Comparison of ENCODE assay signal across 9 cellular contexts in genomic region chr5:69415584-69415958, GRCh38. TPM values are rescaled to one million over a fixed set of nuclear protein-coding genes. Genes with fewer than 3 reads are reported as not detected.
DNase-seq lines count a peak whose midpoint lies in the region; ATAC-seq, FAIRE-seq and TF ChIP-seq lines count a peak whose summit lies in the region.
"Had no signal": no experiment of that assay in that cellular context is flagged by ENCODE, and none has a peak within 500 bp of the region (broad histone marks: within the 10 kb centered on the region; RNA-seq: fewer than 3 reads in every experiment).

No MANE protein-coding gene starts in this region.

- H3K4me3 Mint-ChIP-seq in activated CD4-positive, alpha-beta memory T cell treated with anti-CD3 and anti-CD28 coated beads for 36 hours, result peak overlapping the region; percentile 54
- peak overlapping the region; percentile 31 for H3K4me3 Mint-ChIP-seq in stimulated activated effector memory CD8-positive, alpha-beta T cell treated with anti-CD3 and anti-CD28 coated beads, Interleukin-12 subunit alpha, Interleukin-12 subunit beta, amount 100 ng/mL, for 72 hours

- no peak for FAIRE-seq in GM12892 (lab: Jason Lieb, UNC)

- peaks cover 2% of the 10 kb centered on the region for H3K4me1 Mint-ChIP-seq in activated CD4-positive, alpha-beta memory T cell treated with anti-CD3 and anti-CD28 coated beads for 36 hours (ENCODE audit: low read depth)
- no peaks in the 10 kb centered on the region for H3K4me1 Mint-ChIP-seq in stimulated activated effector memory CD8-positive, alpha-beta T cell treated with anti-CD3 and anti-CD28 coated beads, Interleukin-12 subunit alpha, Interleukin-12 subunit beta, amount 100 ng/mL, for 72 hours

- POLR2A ChIA-PET in activated CD4-positive, alpha-beta memory T cell treated with anti-CD3 and anti-CD28 coated beads for 36 hours (lab: Charles Lee), result no interaction called here

- peaks cover 9% of the 10 kb centered on the region for H3K36me3 ChIP-seq in iPS-15b (ENCODE audit: control insufficient read depth, insufficient read depth, low read length)

- peak overlapping the region; percentile 84 for H3K9ac ChIP-seq in iPS-15b (ENCODE audit: low read depth, low read length)
- H3K9ac ChIP-seq: BLaER1 treated with 17β-estradiol and CSF1 and Interleukin-3, amounts not matched to agents 10 nM and 100 nM had no signal

- H3K9me3 ChIP-seq in iPS-15b (ENCODE audit: control insufficient read depth, insufficient read depth, low read length), result no peaks in the 10 kb centered on the region

- H3K4me1 ChIP-seq in iPS-15b (ENCODE audit: control insufficient read depth, insufficient read depth, low read length), result peaks cover 4% of the 10 kb centered on the region
- H3K4me1 ChIP-seq: BLaER1 treated with 17β-estradiol and CSF1 and Interleukin-3, amounts not matched to agents 10 nM and 100 nM had no signal

- no peak overlapping the region for H3K27ac ChIP-seq in caudate nucleus (ENCODE audit: low read depth, low read length)
- H3K27ac ChIP-seq: BLaER1 treated with 17β-estradiol and CSF1 and Interleukin-3, amounts not matched to agents 10 nM and 100 nM had no signal

- no peaks in the 10 kb centered on the region for H3K27me3 Mint-ChIP-seq in activated CD4-positive, alpha-beta memory T cell treated with anti-CD3 and anti-CD28 coated beads for 36 hours

- H3K4me3 ChIP-seq in iPS-15b (ENCODE audit: low read depth, low read length), result peak overlapping the region; percentile 70
- H3K4me3 ChIP-seq: BLaER1 treated with 17β-estradiol and CSF1 and Interleukin-3, amounts not matched to agents 10 nM and 100 nM had no signal

- CTCF ChIA-PET in activated CD4-positive, alpha-beta memory T cell treated with anti-CD3 and anti-CD28 coated beads for 36 hours (lab: Charles Lee), result no interaction called here

- ATAC-seq in stimulated activated effector memory CD8-positive, alpha-beta T cell treated with anti-CD3 and anti-CD28 coated beads, Interleukin-12 subunit alpha, Interleukin-12 subunit beta, amount 100 ng/mL, for 72 hours, result no peak

- no peak overlapping the region for H3K27ac Mint-ChIP-seq in activated CD4-positive, alpha-beta memory T cell treated with anti-CD3 and anti-CD28 coated beads for 36 hours
- H3K27ac Mint-ChIP-seq in stimulated activated effector memory CD8-positive, alpha-beta T cell treated with anti-CD3 and anti-CD28 coated beads, Interleukin-12 subunit alpha, Interleukin-12 subunit beta, amount 100 ng/mL, for 72 hours, result no peak overlapping the region

- DNase-seq in NCI-H526 (lab: John Stamatoyannopoulos, UW) (peak; percentile 24 to 46), NCI-H526 treated with DMSO at 0.1 percent for 48 hours (lab: John Stamatoyannopoulos, UW) (no peak), GM12892 (ENCODE audit: insufficient read length) (no peak), caudate nucleus (lab: John Stamatoyannopoulos, UW) (no peak)
- DNase-seq in activated CD4-positive, alpha-beta memory T cell treated with anti-CD3 and anti-CD28 coated beads for 36 hours, result no peak
- no peak for DNase-seq in stimulated activated effector memory CD8-positive, alpha-beta T cell treated with anti-CD3 and anti-CD28 coated beads, Interleukin-12 subunit alpha, Interleukin-12 subunit beta, amount 100 ng/mL, for 72 hours (ENCODE audit: low spot score in 2 of 2)
- no peak for DNase-seq in stimulated activated CD4-positive, alpha-beta T cell treated with anti-CD3 and anti-CD28 coated beads, Interleukin-1b, Interleukin-23, amount 100 ng/mL, for 48 hours

- TF ChIP-seq POLR2A in GM12892 (IDR thresholded peaks at IDR 0.05; ENCODE audit: low read depth, low read length), result no peak

- H3K9me3 Mint-ChIP-seq in activated CD4-positive, alpha-beta memory T cell treated with anti-CD3 and anti-CD28 coated beads for 36 hours, result no peaks in the 10 kb centered on the region
- H3K9me3 Mint-ChIP-seq in stimulated activated effector memory CD8-positive, alpha-beta T cell treated with anti-CD3 and anti-CD28 coated beads, Interleukin-12 subunit alpha, Interleukin-12 subunit beta, amount 100 ng/mL, for 72 hours, result no peaks in the 10 kb centered on the region

- peaks cover 9% of the 10 kb centered on the region for H3K36me3 Mint-ChIP-seq in activated CD4-positive, alpha-beta memory T cell treated with anti-CD3 and anti-CD28 coated beads for 36 hours
- peaks cover 37% of the 10 kb centered on the region for H3K36me3 Mint-ChIP-seq in stimulated activated effector memory CD8-positive, alpha-beta T cell treated with anti-CD3 and anti-CD28 coated beads, Interleukin-12 subunit alpha, Interleukin-12 subunit beta, amount 100 ng/mL, for 72 hours

- no peaks in the 10 kb centered on the region for H3K27me3 ChIP-seq in iPS-15b (ENCODE audit: control insufficient read depth, insufficient read depth, low read length)
- H3K27me3 ChIP-seq: BLaER1 treated with 17β-estradiol and CSF1 and Interleukin-3, amounts not matched to agents 10 nM and 100 nM had no signal

- intact Hi-C loops in activated CD4-positive, alpha-beta memory T cell treated with anti-CD3 and anti-CD28 coated beads for 36 hours (cut with micrococcal nuclease), result loop anchor here (10.0 kb wide), 1 partner anchor 79 kb away; the partner anchor contains the start of gene OCLN

RNA-seq across cellular contexts. Expression of gene MARVELD2, which starts 0.7 kb away (rescaled TPM):
- under 1 TPM; 0.31 to 0.40 TPM for total RNA-seq in activated CD4-positive, alpha-beta memory T cell treated with anti-CD3 and anti-CD28 coated beads for 36 hours
- 2.0 TPM for polyA plus RNA-seq in GM12892 (2012; ENCODE audit: missing spikeins)

RNA-seq across cellular contexts. Expression of gene RAD17, which starts 46.0 kb away (rescaled TPM):
- total RNA-seq in activated CD4-positive, alpha-beta memory T cell treated with anti-CD3 and anti-CD28 coated beads for 36 hours, result 10 to 100 TPM; 26.9 to 31.9 TPM
- polyA plus RNA-seq in GM12892 (2012; ENCODE audit: missing spikeins), result 35.7 TPM

RNA-seq across cellular contexts. Expression of gene AK6, which starts 46.3 kb away (rescaled TPM):
- 10 to 100 TPM; 79.8 to 87.0 TPM for total RNA-seq in activated CD4-positive, alpha-beta memory T cell treated with anti-CD3 and anti-CD28 coated beads for 36 hours
- polyA plus RNA-seq in GM12892 (2012; ENCODE audit: missing spikeins), result 110 TPM

RNA-seq across cellular contexts. Expression of gene TAF9, which starts 46.3 kb away (rescaled TPM):
- total RNA-seq in activated CD4-positive, alpha-beta memory T cell treated with anti-CD3 and anti-CD28 coated beads for 36 hours, result 10 to 100 TPM; 55.8 to 58.3 TPM
- polyA plus RNA-seq in GM12892 (2012; ENCODE audit: missing spikeins), result 103 TPM

Comparison
In these comparisons a context has a peak if more than half of its experiments do, and no peak if none do; other contexts are left out.
1. DNase-seq: peak in NCI-H526 (2 of 2); none in NCI-H526 treated with DMSO at 0.1 percent for 48 hours (single experiment), activated CD4-positive, alpha-beta memory T cell treated with anti-CD3 and anti-CD28 coated beads for 36 hours (single experiment), stimulated activated effector memory CD8-positive, alpha-beta T cell treated with anti-CD3 and anti-CD28 coated beads, Interleukin-12 subunit alpha, Interleukin-12 subunit beta, amount 100 ng/mL, for 72 hours (0 of 2), stimulated activated CD4-positive, alpha-beta T cell treated with anti-CD3 and anti-CD28 coated beads, Interleukin-1b, Interleukin-23, amount 100 ng/mL, for 48 hours (single experiment), GM12892 (single experiment) and caudate nucleus (0 of 61).